Comparison of ENCODE assay signal across 1 cellular context in the genomic region with DNA sequence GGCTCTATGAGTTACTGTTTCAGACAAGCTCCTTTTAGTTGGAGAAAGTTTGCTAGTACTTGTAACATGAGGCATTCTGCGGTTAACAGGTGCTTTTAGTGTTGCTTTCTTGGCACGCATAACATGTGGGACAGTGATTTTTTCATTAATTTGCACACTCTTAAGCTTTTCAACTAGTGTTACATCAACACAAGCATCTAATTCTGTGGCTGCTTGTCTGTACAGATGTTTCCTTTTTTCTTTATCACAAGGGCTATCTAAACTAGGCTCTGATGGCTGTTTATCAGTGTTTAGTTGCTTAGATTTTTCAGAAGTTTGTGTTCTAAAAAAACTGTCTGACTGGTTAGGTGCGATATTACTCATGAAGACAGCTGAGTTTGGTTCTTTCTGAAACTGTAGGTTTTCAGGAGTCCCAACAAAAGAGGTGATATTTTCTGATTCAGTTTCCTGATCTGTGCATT.
TF ChIP-seq lines count a peak whose summit lies in the region.

No MANE protein-coding gene starts in this region.

TF ChIP-seq in endothelial cell of umbilical vein, 7 proteins besides CTCF, POLR2A, EP300 and RAD21 (continued from another document):
- TF ChIP-seq, protein P1, sequence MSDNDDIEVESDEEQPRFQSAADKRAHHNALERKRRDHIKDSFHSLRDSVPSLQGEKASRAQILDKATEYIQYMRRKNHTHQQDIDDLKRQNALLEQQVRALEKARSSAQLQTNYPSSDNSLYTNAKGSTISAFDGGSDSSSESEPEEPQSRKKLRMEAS (IDR thresholded peaks at IDR 0.05; ENCODE audit: insufficient read depth, insufficient read length): no peak
